19 cellular contexts compared by ENCODE assay signal in genomic region chr1:29825274-29825940, GRCh38.
"Had no signal": no experiment of that assay in that cellular context is flagged by ENCODE, and none has a peak within 500 bp of the region (broad histone marks: within the 10 kb centered on the region; RNA-seq: fewer than 3 reads in every experiment).

No MANE protein-coding gene starts in this region.

- H3K27me3 ChIP-seq: testis had no signal

- H3K4me3 ChIP-seq: coronary artery, lung, testis, upper lobe of left lung had no signal

- H3K27ac ChIP-seq: coronary artery, testis, upper lobe of left lung had no signal

- ATAC-seq: activated T-helper 17 cell treated with anti-CD3 and anti-CD28 coated beads, Interleukin-2, amount 50 U/mL, for 72 hours; right cardiac atrium had no signal

- H3K9me3 ChIP-seq: testis, upper lobe of left lung had no signal

- FAIRE-seq: small intestine had no signal

- DNase-seq: activated CD4-positive, alpha-beta T cell treated with anti-CD3 and anti-CD28 coated beads for 1 hour; activated naive CD4-positive, alpha-beta T cell; activated naive CD8-positive, alpha-beta T cell treated with anti-CD3 and anti-CD28 coated beads, Interleukin-2, amount 10 ng/mL, durations not matched to agents 7 days and 5 days; activated T-cell treated with anti-CD3 and anti-CD28 coated beads, Interleukin-2, amount 50 U/mL, for 1 hour; amygdala; central memory CD4-positive, alpha-beta T cell; foreskin melanocyte; glutamatergic neuron; hypothalamus; right cardiac atrium; small intestine; stimulated activated CD4-positive, alpha-beta T cell treated with anti-CD3 and anti-CD28 coated beads, Interleukin-15, amount 100 ng/mL, for 24 hours; stimulated activated CD4-positive, alpha-beta T cell treated with anti-CD3 and anti-CD28 coated beads, Interleukin-4, amount 100 ng/mL, for 1 hour; T1000; testis; upper lobe of left lung had no signal

- H3K4me1 ChIP-seq: testis, upper lobe of left lung had no signal

- H3K36me3 ChIP-seq: upper lobe of left lung had no signal
